In the genomic region with DNA sequence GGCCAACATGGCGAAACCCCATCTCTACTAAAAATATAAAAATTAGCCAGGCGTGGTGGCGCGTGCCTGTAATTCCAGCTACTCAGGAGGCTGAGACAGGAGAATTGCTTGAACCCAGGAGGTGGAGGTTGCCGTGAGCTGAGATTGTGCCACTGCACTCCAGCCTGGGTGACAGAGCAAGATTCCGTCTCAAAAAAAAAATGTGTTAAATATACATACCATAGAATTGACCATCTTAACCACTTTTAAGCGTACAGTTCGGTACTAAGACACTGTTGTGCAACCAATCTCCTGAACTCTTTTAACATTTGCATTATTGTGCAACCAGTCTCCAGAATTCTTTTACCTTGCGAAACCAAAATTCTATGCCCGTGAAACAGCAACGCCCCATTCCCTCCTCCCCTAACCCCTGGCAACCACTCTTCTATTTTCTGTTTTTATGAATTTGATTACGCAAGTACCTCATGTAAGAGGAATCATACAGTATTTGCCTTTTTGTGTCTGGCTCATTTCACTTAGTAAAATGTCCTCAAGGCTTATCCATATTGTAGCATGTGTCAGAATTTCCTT, we compare ENCODE assay signal across 1 cellular context.
TF ChIP-seq lines count a peak whose summit lies in the region.

No MANE protein-coding gene starts in this region.

TF ChIP-seq in K562, 482 proteins besides CTCF, POLR2A, EP300 and RAD21:
- TF ChIP-seq, protein P1, sequence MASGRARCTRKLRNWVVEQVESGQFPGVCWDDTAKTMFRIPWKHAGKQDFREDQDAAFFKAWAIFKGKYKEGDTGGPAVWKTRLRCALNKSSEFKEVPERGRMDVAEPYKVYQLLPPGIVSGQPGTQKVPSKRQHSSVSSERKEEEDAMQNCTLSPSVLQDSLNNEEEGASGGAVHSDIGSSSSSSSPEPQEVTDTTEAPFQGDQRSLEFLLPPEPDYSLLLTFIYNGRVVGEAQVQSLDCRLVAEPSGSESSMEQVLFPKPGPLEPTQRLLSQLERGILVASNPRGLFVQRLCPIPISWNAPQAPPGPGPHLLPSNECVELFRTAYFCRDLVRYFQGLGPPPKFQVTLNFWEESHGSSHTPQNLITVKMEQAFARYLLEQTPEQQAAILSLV (tag; IDR thresholded peaks at IDR 0.05) = peak; percentile 47; the same call in 1 of the 2 replicates
- peak; percentile 99 for TF ChIP-seq CEBPB (tag; IDR thresholded peaks at IDR 0.05)
- peak; percentile 68 for TF ChIP-seq CEBPG (CRISPR knock-in tag; IDR thresholded peaks at IDR 0.05)
- TF ChIP-seq CEBPG (tag; conservative IDR thresholded peaks at IDR 0.05 in 1 of 2, IDR thresholded peaks at IDR 0.05 in 1 of 2) = peak; percentile 82 to 91
TF ChIP-seq in K562: peak in this region for 3; not testable (repeated sequence) for 479.
